Comparison of ENCODE assay signal across 23 cellular contexts in genomic region chr11:68569357-68569756, GRCh38.
DNase-seq lines count a peak whose midpoint lies in the region; ATAC-seq, FAIRE-seq and TF ChIP-seq lines count a peak whose summit lies in the region.
"Had no signal": no experiment of that assay in that cellular context is flagged by ENCODE, and none has a peak within 500 bp of the region (broad histone marks: within the 10 kb centered on the region; RNA-seq: fewer than 3 reads in every experiment).

No MANE protein-coding gene starts in this region.

- H3K4me3 Mint-ChIP-seq in activated CD8-positive, alpha-beta memory T cell treated with anti-CD3 and anti-CD28 coated beads, Interleukin-2, amount 10 ng/mL, durations not matched to agents 7 days and 5 days: no peak overlapping the region
- H3K4me3 Mint-ChIP-seq in activated CD8-positive, alpha-beta T cell treated with anti-CD3 and anti-CD28 coated beads, Interleukin-2, amount 10 ng/mL, durations not matched to agents 7 days and 5 days: no peak overlapping the region
- H3K4me3 Mint-ChIP-seq: CD14-positive monocyte, nephron had no signal

- H3K36me3 ChIP-seq in small intestine (ENCODE audit: control insufficient read depth in 2 of 2, insufficient read depth in 2 of 2, low read length in 2 of 2): peaks cover 5 to 28% of the 10 kb centered on the region in 2 donors
- peaks cover 1 to 100% (median 87%) of the 10 kb centered on the region in 6 donors for H3K36me3 ChIP-seq in spleen

- no peak for TF ChIP-seq POLR2A in spleen (IDR thresholded peaks at IDR 0.05)

- H3K4me3 ChIP-seq in small intestine (ENCODE audit: low read depth in 1 of 2, low read length in 2 of 2) (no peak overlapping the region), spleen (no peak overlapping the region)
- H3K4me3 ChIP-seq: adrenal gland, stomach had no signal

- peak; percentile 45 for ATAC-seq in activated CD8-positive, alpha-beta memory T cell treated with anti-CD3 and anti-CD28 coated beads, Interleukin-2, amount 10 ng/mL, durations not matched to agents 7 days and 5 days
- peak; percentile 77 for ATAC-seq in GM19395 (IDR thresholded peaks at IDR 0.05; ENCODE audit: unreplicated experiment)
- peak; percentile 67 for ATAC-seq in activated CD8-positive, alpha-beta T cell treated with anti-CD3 and anti-CD28 coated beads, Interleukin-2, amount 10 ng/mL, durations not matched to agents 7 days and 5 days
- ATAC-seq: SK-N-SH treated with all-trans-retinoic acid at 6 μM for 48 hours had no signal

- intact Hi-C loops in spleen (cut with DNase I; ENCODE audit: low total_unique reads): no loop called here

- H3K27me3 ChIP-seq in small intestine (ENCODE audit: control insufficient read depth in 2 of 2, insufficient read depth in 2 of 2, low read length in 2 of 2) (no peaks in the 10 kb centered on the region), spleen (replicated peaks in 1 of 7) (no peaks in the 10 kb centered on the region)
- H3K27me3 ChIP-seq: adrenal gland, stomach had no signal

- no peak for FAIRE-seq in small intestine (lab: Jason Lieb, UNC)
- FAIRE-seq: keratinocyte, urothelium cell line had no signal

- 81 to 90% (median 87%) methylated on average over 1 of the region's 1 CpG for WGBS in small intestine, 3 donors
- 79 to 95% (median 89%) methylated on average over 1 of the region's 1 CpG for WGBS in spleen, 5 donors

- no peak for DNase-seq in activated CD8-positive, alpha-beta memory T cell treated with anti-CD3 and anti-CD28 coated beads, Interleukin-2, amount 10 ng/mL, durations not matched to agents 7 days and 5 days
- no peak for DNase-seq in activated CD8-positive, alpha-beta memory T cell treated with anti-CD3 and anti-CD28 coated beads, Interleukin-2, amount 50 U/mL, for 48 hours
- DNase-seq in activated CD8-positive, alpha-beta T cell treated with anti-CD3 and anti-CD28 coated beads, Interleukin-2, amount 10 ng/mL, durations not matched to agents 7 days and 5 days: peak; percentile 38
- peak; percentile 9 for DNase-seq in small intestine
- DNase-seq in stimulated activated CD4-positive, alpha-beta T cell treated with anti-CD3 and anti-CD28 coated beads, Interleukin-4, amount 100 ng/mL, for 24 hours: no peak
- no peak for DNase-seq in spleen
- DNase-seq in putamen (ENCODE audit: low spot score): no peak
- DNase-seq: activated CD4-positive, alpha-beta T cell treated with anti-CD3 and anti-CD28 coated beads, Interleukin-2, amount 50 U/mL, for 48 hours; adrenal gland; central memory CD4-positive, alpha-beta T cell; DMS53; effector CD4-positive, alpha-beta T cell; H7; KBM-7; NCI-H1105 treated with DMSO at 0.1 percent for 48 hours; NCI-H774; stomach had no signal

- no peaks in the 10 kb centered on the region for H3K4me1 ChIP-seq in small intestine (ENCODE audit: control insufficient read depth in 2 of 2, insufficient read depth in 1 of 2, low read depth in 1 of 2, low read length in 1 of 2)
- H3K4me1 ChIP-seq in spleen: peaks cover 0 to 33% (median 7%) of the 10 kb centered on the region in 6 donors
- H3K4me1 ChIP-seq: adrenal gland had no signal

- H3K36me3 Mint-ChIP-seq in activated CD8-positive, alpha-beta memory T cell treated with anti-CD3 and anti-CD28 coated beads, Interleukin-2, amount 10 ng/mL, durations not matched to agents 7 days and 5 days: peaks cover 69% of the 10 kb centered on the region
- H3K36me3 Mint-ChIP-seq in activated CD8-positive, alpha-beta T cell treated with anti-CD3 and anti-CD28 coated beads, Interleukin-2, amount 10 ng/mL, durations not matched to agents 7 days and 5 days (ENCODE audit: low read depth): peaks cover 68% of the 10 kb centered on the region

- CTCF ChIA-PET in activated CD8-positive, alpha-beta memory T cell treated with anti-CD3 and anti-CD28 coated beads, Interleukin-2, amount 10 ng/mL, durations not matched to agents 7 days and 5 days (lab: Charles Lee): no interaction called here
- CTCF ChIA-PET in activated CD8-positive, alpha-beta T cell treated with anti-CD3 and anti-CD28 coated beads, Interleukin-2, amount 10 ng/mL, durations not matched to agents 7 days and 5 days (lab: Charles Lee): no interaction called here

- H3K27ac ChIP-seq in small intestine (ENCODE audit: low read depth in 1 of 2, low read length in 1 of 2): no peak overlapping the region
- no peak overlapping the region for H3K27ac ChIP-seq in spleen
- H3K27ac ChIP-seq: adrenal gland, stomach had no signal

- H3K27me3 Mint-ChIP-seq in activated CD8-positive, alpha-beta memory T cell treated with anti-CD3 and anti-CD28 coated beads, Interleukin-2, amount 10 ng/mL, durations not matched to agents 7 days and 5 days: no peaks in the 10 kb centered on the region
- no peaks in the 10 kb centered on the region for H3K27me3 Mint-ChIP-seq in activated CD8-positive, alpha-beta T cell treated with anti-CD3 and anti-CD28 coated beads, Interleukin-2, amount 10 ng/mL, durations not matched to agents 7 days and 5 days (ENCODE audit: low read depth)

- H3K9me3 ChIP-seq in small intestine (ENCODE audit: control insufficient read depth, low read depth): no peaks in the 10 kb centered on the region
- no peaks in the 10 kb centered on the region for H3K9me3 ChIP-seq in spleen
- H3K9me3 ChIP-seq: adrenal gland, stomach had no signal

- H3K27ac Mint-ChIP-seq in activated CD8-positive, alpha-beta memory T cell treated with anti-CD3 and anti-CD28 coated beads, Interleukin-2, amount 10 ng/mL, durations not matched to agents 7 days and 5 days: no peak overlapping the region
- H3K27ac Mint-ChIP-seq in activated CD8-positive, alpha-beta T cell treated with anti-CD3 and anti-CD28 coated beads, Interleukin-2, amount 10 ng/mL, durations not matched to agents 7 days and 5 days: no peak overlapping the region
- H3K27ac Mint-ChIP-seq: CD14-positive monocyte, nephron had no signal

- no peaks in the 10 kb centered on the region for H3K9me3 Mint-ChIP-seq in activated CD8-positive, alpha-beta memory T cell treated with anti-CD3 and anti-CD28 coated beads, Interleukin-2, amount 10 ng/mL, durations not matched to agents 7 days and 5 days (ENCODE audit: low read depth)
- no peaks in the 10 kb centered on the region for H3K9me3 Mint-ChIP-seq in activated CD8-positive, alpha-beta T cell treated with anti-CD3 and anti-CD28 coated beads, Interleukin-2, amount 10 ng/mL, durations not matched to agents 7 days and 5 days (ENCODE audit: insufficient read depth)
- H3K9me3 Mint-ChIP-seq: nephron had no signal

- peaks cover 27% of the 10 kb centered on the region for H3K4me1 Mint-ChIP-seq in activated CD8-positive, alpha-beta memory T cell treated with anti-CD3 and anti-CD28 coated beads, Interleukin-2, amount 10 ng/mL, durations not matched to agents 7 days and 5 days
- H3K4me1 Mint-ChIP-seq in activated CD8-positive, alpha-beta T cell treated with anti-CD3 and anti-CD28 coated beads, Interleukin-2, amount 10 ng/mL, durations not matched to agents 7 days and 5 days (ENCODE audit: low read depth): peaks cover 16% of the 10 kb centered on the region

- POLR2A ChIA-PET in activated CD8-positive, alpha-beta T cell treated with anti-CD3 and anti-CD28 coated beads, Interleukin-2, amount 10 ng/mL, durations not matched to agents 7 days and 5 days (lab: Charles Lee): no interaction called here

- TF ChIP-seq CTCF in spleen (IDR thresholded peaks at IDR 0.05 in 8 of 11, conservative IDR thresholded peaks at IDR 0.05 in 3 of 11): no peak

Comparison
In these comparisons a context has a peak if more than half of its experiments do, and no peak if none do; other contexts are left out.
1. DNase-seq: peak in activated CD8-positive, alpha-beta T cell treated with anti-CD3 and anti-CD28 coated beads, Interleukin-2, amount 10 ng/mL, durations not matched to agents 7 days and 5 days (single experiment) and small intestine (single experiment); none in activated CD8-positive, alpha-beta memory T cell treated with anti-CD3 and anti-CD28 coated beads, Interleukin-2, amount 10 ng/mL, durations not matched to agents 7 days and 5 days (single experiment), activated CD8-positive, alpha-beta memory T cell treated with anti-CD3 and anti-CD28 coated beads, Interleukin-2, amount 50 U/mL, for 48 hours (single experiment), stimulated activated CD4-positive, alpha-beta T cell treated with anti-CD3 and anti-CD28 coated beads, Interleukin-4, amount 100 ng/mL, for 24 hours (single experiment), spleen (single experiment) and putamen (single experiment).
2. Peak in every context shown above with its lines, with median percentiles within 50 percentile points of each other: ATAC-seq.